Comparison of ENCODE assay signal across 3 cellular contexts in the genomic region with DNA sequence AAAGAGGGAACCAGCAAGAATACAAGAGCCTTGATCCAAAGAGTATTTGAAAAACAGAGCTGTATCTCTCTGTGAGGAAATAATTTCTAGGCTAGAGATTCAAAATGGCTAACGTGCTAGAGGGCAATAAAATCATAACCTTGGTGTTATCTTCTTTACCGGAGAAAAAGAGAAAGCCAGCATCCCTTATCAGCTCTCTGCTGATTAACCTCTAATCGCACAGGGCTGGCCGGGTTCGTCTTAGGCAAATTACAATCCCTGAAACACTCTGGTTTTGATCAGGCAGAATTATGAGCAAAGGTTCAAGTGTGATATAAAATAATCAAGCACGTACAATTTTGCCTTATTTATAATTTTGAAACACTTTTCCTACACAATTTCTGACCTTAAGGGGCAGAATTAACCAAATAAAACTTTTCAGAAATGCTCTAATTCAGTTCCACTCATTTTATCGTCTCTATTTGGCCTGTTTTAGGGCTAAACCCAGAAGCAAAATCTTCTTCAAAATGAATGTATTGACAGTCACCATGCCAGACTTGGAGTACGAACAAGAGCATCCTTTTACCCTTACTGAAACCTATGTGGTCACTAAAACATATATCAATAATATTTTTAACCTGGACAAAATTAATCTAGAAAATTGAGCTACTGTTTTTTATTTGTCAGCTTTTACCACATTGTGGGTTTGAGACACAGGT.
TF ChIP-seq lines count a peak whose summit lies in the region.

No MANE protein-coding gene starts in this region.

TF ChIP-seq in SK-N-SH treated with all-trans-retinoic acid at 6 μM for 48 hours, 23 proteins besides CTCF, POLR2A, EP300 and RAD21:
- no peak for TF ChIP-seq ZNF70 (CRISPR knock-in tag; IDR thresholded peaks at IDR 0.05)

TF ChIP-seq in SK-N-SH, 30 proteins besides CTCF, POLR2A, EP300 and RAD21:
- no peak for TF ChIP-seq GATA2 (CRISPR knock-in tag; IDR thresholded peaks at IDR 0.05)
- TF ChIP-seq TCF12 (IDR thresholded peaks at IDR 0.05): no peak
- TF ChIP-seq ELF1 (IDR thresholded peaks at IDR 0.05): no peak
- TF ChIP-seq RXRA (IDR thresholded peaks at IDR 0.05; ENCODE audit: borderline replicate concordance, low read depth): no peak
- TF ChIP-seq FOSL2 (IDR thresholded peaks at IDR 0.05; ENCODE audit: borderline replicate concordance, low read depth): no peak
- TF ChIP-seq SIN3A (IDR thresholded peaks at IDR 0.05; ENCODE audit: borderline replicate concordance, low read depth, low read length): no peak
- no peak for TF ChIP-seq POLR2AphosphoS5 (IDR thresholded peaks at IDR 0.05; ENCODE audit: low read depth, low read length)
- no peak for TF ChIP-seq NFIC (IDR thresholded peaks at IDR 0.05; ENCODE audit: borderline replicate concordance)
- no peak for TF ChIP-seq YY1 (IDR thresholded peaks at IDR 0.05; ENCODE audit: low read depth)
- no peak for TF ChIP-seq REST (IDR thresholded peaks at IDR 0.05; ENCODE audit: low read depth, low read length)
- TF ChIP-seq, protein P1, sequence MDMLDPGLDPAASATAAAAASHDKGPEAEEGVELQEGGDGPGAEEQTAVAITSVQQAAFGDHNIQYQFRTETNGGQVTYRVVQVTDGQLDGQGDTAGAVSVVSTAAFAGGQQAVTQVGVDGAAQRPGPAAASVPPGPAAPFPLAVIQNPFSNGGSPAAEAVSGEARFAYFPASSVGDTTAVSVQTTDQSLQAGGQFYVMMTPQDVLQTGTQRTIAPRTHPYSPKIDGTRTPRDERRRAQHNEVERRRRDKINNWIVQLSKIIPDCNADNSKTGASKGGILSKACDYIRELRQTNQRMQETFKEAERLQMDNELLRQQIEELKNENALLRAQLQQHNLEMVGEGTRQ (IDR thresholded peaks at IDR 0.05; ENCODE audit: borderline replicate concordance, low read depth, low read length): no peak
- no peak for TF ChIP-seq MXI1 (IDR thresholded peaks at IDR 0.05; ENCODE audit: low read depth, low read length)
- TF ChIP-seq TEAD4 (IDR thresholded peaks at IDR 0.05; ENCODE audit: borderline replicate concordance, insufficient read depth): no peak
- TF ChIP-seq FOXJ3 (CRISPR knock-in tag; IDR thresholded peaks at IDR 0.05): no peak
- TF ChIP-seq NRF1 (IDR thresholded peaks at IDR 0.05; ENCODE audit: low read depth, low read length): no peak
- TF ChIP-seq MEF2A (IDR thresholded peaks at IDR 0.05; ENCODE audit: borderline replicate concordance, low read depth): no peak
- TF ChIP-seq ZBTB33 (IDR thresholded peaks at IDR 0.05; ENCODE audit: borderline replicate concordance, low read depth): no peak
- TF ChIP-seq EZH2phosphoT487 (IDR thresholded peaks at IDR 0.05; ENCODE audit: borderline replicate concordance, low read depth): no peak

TF ChIP-seq in IMR-90, 13 proteins besides CTCF, POLR2A, EP300 and RAD21:
- no peak for TF ChIP-seq MXI1 (IDR thresholded peaks at IDR 0.05; ENCODE audit: borderline replicate concordance, low read depth, low read length)
- TF ChIP-seq CEBPB (IDR thresholded peaks at IDR 0.05; ENCODE audit: low read depth, low read length): no peak
- no peak for TF ChIP-seq MAFK (IDR thresholded peaks at IDR 0.05; ENCODE audit: low read depth, low read length)
- no peak for TF ChIP-seq RFX5 (IDR thresholded peaks at IDR 0.05; ENCODE audit: low read depth, low read length)
- TF ChIP-seq, protein P1 (IDR thresholded peaks at IDR 0.05; ENCODE audit: low read depth, low read length): no peak
- no peak for TF ChIP-seq FOS (IDR thresholded peaks at IDR 0.05; ENCODE audit: low read depth, low read length)
- no peak for TF ChIP-seq NFE2L2 (IDR thresholded peaks at IDR 0.05; ENCODE audit: low read depth, low read length)
- no peak for TF ChIP-seq ELK1 (IDR thresholded peaks at IDR 0.05; ENCODE audit: borderline replicate concordance, low read depth, low read length)
- no peak for TF ChIP-seq SMC3 (IDR thresholded peaks at IDR 0.05; ENCODE audit: low read depth, low read length)
- no peak for TF ChIP-seq BHLHE40 (IDR thresholded peaks at IDR 0.05; ENCODE audit: low read depth, low read length)
- no peak for TF ChIP-seq MAZ (IDR thresholded peaks at IDR 0.05; ENCODE audit: borderline replicate concordance, low read depth, low read length)
- no peak for TF ChIP-seq RCOR1 (IDR thresholded peaks at IDR 0.05; ENCODE audit: insufficient replicate concordance, low read length)
- no peak for TF ChIP-seq CHD1 (IDR thresholded peaks at IDR 0.05; ENCODE audit: low read depth, low read length)
